Comparison of ENCODE assay signal across 17 cellular contexts in genomic region chr3:112197131-112197530, GRCh38.
DNase-seq lines count a peak whose midpoint lies in the region; ATAC-seq and TF ChIP-seq lines count a peak whose summit lies in the region.
"Had no signal": no experiment of that assay in that cellular context is flagged by ENCODE, and none has a peak within 500 bp of the region (broad histone marks: within the 10 kb centered on the region; RNA-seq: fewer than 3 reads in every experiment).

No MANE protein-coding gene starts in this region.

- POLR2A ChIA-PET in WTC11 (lab: Charles Lee) = no interaction called here
- POLR2A ChIA-PET in MCF 10A (lab: Yijun Ruan, JAX) = interaction anchor here (0.6 kb wide), 1 partner anchor 262 kb away, joined by 4 read pairs; no protein-coding TSS in a partner anchor

- H4K20me1 ChIP-seq in neural progenitor cell (ENCODE audit: low read depth) = no peaks in the 10 kb centered on the region

- peak overlapping the region; percentile 92 for H2AFZ ChIP-seq in neural progenitor cell (replicated peaks)

- H3K4me3 Mint-ChIP-seq in WTC11 (no peak overlapping the region), neural progenitor cell (no peak overlapping the region), MCF 10A (ENCODE audit: unreplicated experiment) (no peak overlapping the region)
- H3K4me3 Mint-ChIP-seq in effector memory CD8-positive, alpha-beta T cell = no peak overlapping the region
- H3K4me3 Mint-ChIP-seq: CD4-positive, alpha-beta memory T cell had no signal

- CTCF ChIA-PET in WTC11 (lab: Charles Lee) (interaction anchor here (1.3 kb wide), 1 partner anchor 10 kb away, joined by 3 read pairs; no protein-coding TSS in a partner anchor), MCF 10A (lab: Yijun Ruan, JAX) (no interaction called here)

- H3K4me3 ChIP-seq in iPS-15b (ENCODE audit: low read depth, low read length) = peak overlapping the region; percentile 5
- H3K4me3 ChIP-seq in neural progenitor cell = no peak overlapping the region
- H3K4me3 ChIP-seq: GM12878 had no signal

- H3K9me3 ChIP-seq in iPS-15b (ENCODE audit: control insufficient read depth, insufficient read depth, low read length) = no peaks in the 10 kb centered on the region
- H3K9me3 ChIP-seq in neural progenitor cell (ENCODE audit: low read depth) = peaks cover 4% of the 10 kb centered on the region

- H3K9me3 Mint-ChIP-seq in WTC11 = peaks cover 37% of the 10 kb centered on the region
- H3K9me3 Mint-ChIP-seq in neural progenitor cell = peaks cover 18% of the 10 kb centered on the region
- H3K9me3 Mint-ChIP-seq in effector memory CD8-positive, alpha-beta T cell = peaks cover 6 to 17% of the 10 kb centered on the region in 2 donors
- peaks cover 7% of the 10 kb centered on the region for H3K9me3 Mint-ChIP-seq in MCF 10A (ENCODE audit: unreplicated experiment)

- H3F3A ChIP-seq in neural progenitor cell (ENCODE audit: low read depth) = no peaks in the 10 kb centered on the region

- no peak overlapping the region for H3K27ac ChIP-seq in neural progenitor cell

- ATAC-seq in WTC11 = peak; percentile 61
- no peak for ATAC-seq in effector memory CD8-positive, alpha-beta T cell (replicated peaks)
- ATAC-seq: GM12878, HCT116 had no signal

- peaks cover 27% of the 10 kb centered on the region for H3K36me3 Mint-ChIP-seq in WTC11
- peaks cover under 1% of the 10 kb centered on the region for H3K36me3 Mint-ChIP-seq in neural progenitor cell
- H3K36me3 Mint-ChIP-seq in effector memory CD8-positive, alpha-beta T cell (ENCODE audit: insufficient read depth) = no peaks in the 10 kb centered on the region
- H3K36me3 Mint-ChIP-seq in MCF 10A (ENCODE audit: insufficient read depth, unreplicated experiment) = no peaks in the 10 kb centered on the region

- no peaks in the 10 kb centered on the region for H3K27me3 ChIP-seq in iPS-15b (ENCODE audit: control insufficient read depth, insufficient read depth, low read length)
- no peaks in the 10 kb centered on the region for H3K27me3 ChIP-seq in neural progenitor cell

- H3K4me1 ChIP-seq in iPS-15b (ENCODE audit: control insufficient read depth, insufficient read depth, low read length) (peaks cover 5% of the 10 kb centered on the region), neural progenitor cell (peaks cover 10% of the 10 kb centered on the region)

- H3K4me1 Mint-ChIP-seq in WTC11 = peaks cover 14% of the 10 kb centered on the region
- H3K4me1 Mint-ChIP-seq in neural progenitor cell = no peaks in the 10 kb centered on the region
- no peaks in the 10 kb centered on the region for H3K4me1 Mint-ChIP-seq in effector memory CD8-positive, alpha-beta T cell (ENCODE audit: low read depth in 2 of 2)
- peaks cover 7% of the 10 kb centered on the region for H3K4me1 Mint-ChIP-seq in MCF 10A (ENCODE audit: insufficient read depth, unreplicated experiment)
- H3K4me1 Mint-ChIP-seq: CD4-positive, alpha-beta memory T cell had no signal

- H3K36me3 ChIP-seq in iPS-15b (ENCODE audit: control insufficient read depth, insufficient read depth, low read length) = no peaks in the 10 kb centered on the region
- peaks cover 4% of the 10 kb centered on the region for H3K36me3 ChIP-seq in neural progenitor cell

- intact Hi-C loops in MCF 10A (cut with micrococcal nuclease) = no loop called here

- H3K9ac ChIP-seq in iPS-15b (ENCODE audit: low read depth, low read length) (peak overlapping the region; percentile 2), neural progenitor cell (no peak overlapping the region)

- DNase-seq in WTC11 (ENCODE audit: low spot score) (no peak), neural progenitor cell (ENCODE audit: low spot score) (peak; percentile 11), GDM1 (lab: John Stamatoyannopoulos, UW) (no peak), MCF 10A (ENCODE audit: unreplicated experiment) (no peak), anterior cingulate cortex (lab: John Stamatoyannopoulos, UW) (no peak)
- no peak for DNase-seq in effector memory CD8-positive, alpha-beta T cell
- DNase-seq: C1 segment of cervical spinal cord; Calu3; CD4-positive, alpha-beta memory T cell; COR-L47; DMS53; DMS79 treated with DMSO at 0.1 percent for 48 hours; GOT3; H7 had no signal

- H3K27me3 Mint-ChIP-seq in WTC11 (ENCODE audit: low read depth) (no peaks in the 10 kb centered on the region), neural progenitor cell (ENCODE audit: insufficient read depth, low read depth) (peaks cover 2% of the 10 kb centered on the region), MCF 10A (ENCODE audit: insufficient read depth, unreplicated experiment) (no peaks in the 10 kb centered on the region)
- peaks cover 9 to 31% of the 10 kb centered on the region in 2 donors for H3K27me3 Mint-ChIP-seq in effector memory CD8-positive, alpha-beta T cell

- BruUV-seq in MCF 10A (replicated peaks; lab: Mats Ljungman, UMichigan) = no TSS peak

- TF ChIP-seq CTCF in WTC11 (IDR thresholded peaks at IDR 0.05) (no peak), neural progenitor cell (IDR thresholded peaks at IDR 0.05) (no peak), MCF 10A (IDR thresholded peaks at IDR 0.05; ENCODE audit: unreplicated experiment) (no peak)

- H3K79me2 ChIP-seq in neural progenitor cell (ENCODE audit: low read depth) = no peaks in the 10 kb centered on the region

- H3K27ac Mint-ChIP-seq in WTC11 (peak overlapping the region; percentile 38; the same call in 1 of the 2 replicates), neural progenitor cell (no peak overlapping the region), MCF 10A (ENCODE audit: low read depth, unreplicated experiment) (no peak overlapping the region)
- H3K27ac Mint-ChIP-seq in effector memory CD8-positive, alpha-beta T cell = no peak overlapping the region

- H3K4me2 ChIP-seq in neural progenitor cell = no peak overlapping the region

TF ChIP-seq in WTC11, 78 proteins besides CTCF, POLR2A, EP300 and RAD21:
- TF ChIP-seq, protein P1, sequence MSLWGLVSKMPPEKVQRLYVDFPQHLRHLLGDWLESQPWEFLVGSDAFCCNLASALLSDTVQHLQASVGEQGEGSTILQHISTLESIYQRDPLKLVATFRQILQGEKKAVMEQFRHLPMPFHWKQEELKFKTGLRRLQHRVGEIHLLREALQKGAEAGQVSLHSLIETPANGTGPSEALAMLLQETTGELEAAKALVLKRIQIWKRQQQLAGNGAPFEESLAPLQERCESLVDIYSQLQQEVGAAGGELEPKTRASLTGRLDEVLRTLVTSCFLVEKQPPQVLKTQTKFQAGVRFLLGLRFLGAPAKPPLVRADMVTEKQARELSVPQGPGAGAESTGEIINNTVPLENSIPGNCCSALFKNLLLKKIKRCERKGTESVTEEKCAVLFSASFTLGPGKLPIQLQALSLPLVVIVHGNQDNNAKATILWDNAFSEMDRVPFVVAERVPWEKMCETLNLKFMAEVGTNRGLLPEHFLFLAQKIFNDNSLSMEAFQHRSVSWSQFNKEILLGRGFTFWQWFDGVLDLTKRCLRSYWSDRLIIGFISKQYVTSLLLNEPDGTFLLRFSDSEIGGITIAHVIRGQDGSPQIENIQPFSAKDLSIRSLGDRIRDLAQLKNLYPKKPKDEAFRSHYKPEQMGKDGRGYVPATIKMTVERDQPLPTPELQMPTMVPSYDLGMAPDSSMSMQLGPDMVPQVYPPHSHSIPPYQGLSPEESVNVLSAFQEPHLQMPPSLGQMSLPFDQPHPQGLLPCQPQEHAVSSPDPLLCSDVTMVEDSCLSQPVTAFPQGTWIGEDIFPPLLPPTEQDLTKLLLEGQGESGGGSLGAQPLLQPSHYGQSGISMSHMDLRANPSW (CRISPR knock-in tag; conservative IDR thresholded peaks at IDR 0.05; ENCODE audit: low read depth) = no peak
- TF ChIP-seq SMAD3 (CRISPR knock-in tag; IDR thresholded peaks at IDR 0.05; ENCODE audit: borderline replicate concordance) (no peak), ZNF263 (CRISPR knock-in tag; IDR thresholded peaks at IDR 0.05; ENCODE audit: low read depth) (no peak), TCF7 (CRISPR knock-in tag; IDR thresholded peaks at IDR 0.05; ENCODE audit: low read depth) (no peak), MYBL2 (CRISPR knock-in tag; IDR thresholded peaks at IDR 0.05) (no peak), IRF2 (CRISPR knock-in tag; IDR thresholded peaks at IDR 0.05; ENCODE audit: borderline replicate concordance, low read depth) (no peak), ATF3 (CRISPR knock-in tag; conservative IDR thresholded peaks at IDR 0.05) (no peak), ZMAT4 (CRISPR knock-in tag; IDR thresholded peaks at IDR 0.05) (no peak)
- TF ChIP-seq, protein P2, sequence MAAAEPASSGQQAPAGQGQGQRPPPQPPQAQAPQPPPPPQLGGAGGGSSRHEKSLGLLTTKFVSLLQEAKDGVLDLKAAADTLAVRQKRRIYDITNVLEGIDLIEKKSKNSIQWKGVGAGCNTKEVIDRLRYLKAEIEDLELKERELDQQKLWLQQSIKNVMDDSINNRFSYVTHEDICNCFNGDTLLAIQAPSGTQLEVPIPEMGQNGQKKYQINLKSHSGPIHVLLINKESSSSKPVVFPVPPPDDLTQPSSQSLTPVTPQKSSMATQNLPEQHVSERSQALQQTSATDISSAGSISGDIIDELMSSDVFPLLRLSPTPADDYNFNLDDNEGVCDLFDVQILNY (CRISPR knock-in tag; IDR thresholded peaks at IDR 0.05) = no peak
